Comparison of ENCODE assay signal across 15 cellular contexts in genomic region chrX:52888090-52888489, GRCh38. TPM values are rescaled to one million over a fixed set of nuclear protein-coding genes. Genes with fewer than 3 reads are reported as not detected.
"Had no signal": no experiment of that assay in that cellular context is flagged by ENCODE, and none has a peak within 500 bp of the region (broad histone marks: within the 10 kb centered on the region; RNA-seq: fewer than 3 reads in every experiment).

No MANE protein-coding gene starts in this region.

RNA-seq across cellular contexts. Expression of gene XAGE3, which starts 20.2 kb away (rescaled TPM):
- total RNA-seq: stomach, subcutaneous adipose tissue, suprapubic skin, temporal lobe, thoracic aorta, thyroid gland, tibial nerve, transverse colon, upper lobe of left lung, upper lobe of right lung, ureter, urinary bladder, uterus, vagina had no signal
- polyA plus RNA-seq: stomach, thymus, urinary bladder had no signal
